19 cellular contexts compared by ENCODE assay signal in genomic region chr3:143240921-143241320, GRCh38.
DNase-seq lines count a peak whose midpoint lies in the region; ATAC-seq, FAIRE-seq and TF ChIP-seq lines count a peak whose summit lies in the region.
"Had no signal": no experiment of that assay in that cellular context is flagged by ENCODE, and none has a peak within 500 bp of the region (broad histone marks: within the 10 kb centered on the region; RNA-seq: fewer than 3 reads in every experiment).

No MANE protein-coding gene starts in this region.

- no peaks in the 10 kb centered on the region for H3K36me3 Mint-ChIP-seq in nephron (ENCODE audit: low read depth)
- H3K36me3 Mint-ChIP-seq: CD4-positive, alpha-beta memory T cell had no signal

- H3K9me3 Mint-ChIP-seq in nephron, result peaks cover 4% of the 10 kb centered on the region

- H3K27me3 Mint-ChIP-seq in nephron (ENCODE audit: low read depth), result peaks cover 4% of the 10 kb centered on the region
- H3K27me3 Mint-ChIP-seq: B cell; CD4-positive, alpha-beta memory T cell had no signal

- H3K36me3 ChIP-seq in adipocyte (ENCODE audit: control insufficient read depth, insufficient read depth, low read length, severe bottlenecking) (no peaks in the 10 kb centered on the region), tibial nerve (no peaks in the 10 kb centered on the region)
- H3K36me3 ChIP-seq: MG63, SJSA1 had no signal

- no peak overlapping the region for H3K9ac ChIP-seq in adipocyte (ENCODE audit: low read length)

- DNase-seq in EH (ENCODE audit: low read depth) (peak; percentile 25), adipocyte (ENCODE audit: low read depth) (peak; percentile 15), fibroblast of peridontal ligament (ENCODE audit: extremely low read depth) (peak; percentile 31), tibial nerve (ENCODE audit: low spot score in 2 of 2) (no peak), urothelium cell line (ENCODE audit: low spot score) (no peak)
- DNase-seq: ACHN; Calu3; CD4-positive, alpha-beta memory T cell; MG63; NCI-H1092 treated with DMSO at 0.1 percent for 48 hours; NCI-H2081 treated with DMSO at 0.1 percent for 48 hours; NCI-H524; PC-9 had no signal

- H3K27ac Mint-ChIP-seq in nephron, result peak overlapping the region; percentile 41 to 85 (median 63)
- H3K27ac Mint-ChIP-seq: B cell; CD4-positive, alpha-beta memory T cell had no signal

- H3K27me3 ChIP-seq in adipocyte (replicated peaks; ENCODE audit: control insufficient read depth, insufficient read depth, low read length) (no peaks in the 10 kb centered on the region), tibial nerve (no peaks in the 10 kb centered on the region)
- H3K27me3 ChIP-seq: MG63, SJSA1 had no signal

- WGBS in tibial nerve, 2 donors, result 53 to 54% methylated on average over 4 of the region's 4 CpGs

- H3K27ac ChIP-seq in tibial nerve, result no peak overlapping the region
- H3K27ac ChIP-seq: PC-9, SJSA1 had no signal

- H3K4me1 Mint-ChIP-seq in nephron, result peaks cover 53% of the 10 kb centered on the region
- H3K4me1 Mint-ChIP-seq: CD4-positive, alpha-beta memory T cell had no signal

- H3K4me3 ChIP-seq in adipocyte (ENCODE audit: low read length) (no peak overlapping the region), tibial nerve (no peak overlapping the region)
- H3K4me3 ChIP-seq: MG63, PC-9, SJSA1 had no signal

- H3K4me3 Mint-ChIP-seq in nephron, result no peak overlapping the region
- H3K4me3 Mint-ChIP-seq: B cell; CD4-positive, alpha-beta memory T cell had no signal

- no peaks in the 10 kb centered on the region for H3K9me3 ChIP-seq in adipocyte (ENCODE audit: control insufficient read depth, low read length)
- no peaks in the 10 kb centered on the region for H3K9me3 ChIP-seq in tibial nerve
- H3K9me3 ChIP-seq: MG63, SJSA1 had no signal

- ATAC-seq in GM18873 (IDR thresholded peaks at IDR 0.05; ENCODE audit: low FRiP score, unreplicated experiment) (no peak), GM21576 (IDR thresholded peaks at IDR 0.05; ENCODE audit: unreplicated experiment) (no peak)

- TF ChIP-seq CTCF in nephron (IDR thresholded peaks at IDR 0.05; ENCODE audit: unreplicated experiment in 3 of 3), result no peak
- no peak for TF ChIP-seq CTCF in tibial nerve (IDR thresholded peaks at IDR 0.05)

- FAIRE-seq in urothelium cell line (lab: Jason Lieb, UNC), result no peak
- FAIRE-seq: H1 had no signal

- H3K4me1 ChIP-seq in adipocyte (ENCODE audit: control insufficient read depth, insufficient read depth, low read length) (peaks cover 16% of the 10 kb centered on the region), tibial nerve (no peaks in the 10 kb centered on the region)

- TF ChIP-seq EP300 in tibial nerve (IDR thresholded peaks at IDR 0.05), result no peak

- TF ChIP-seq POLR2A in tibial nerve (IDR thresholded peaks at IDR 0.05), result no peak

Comparison
In these comparisons a context has a peak if more than half of its experiments do, and no peak if none do; other contexts are left out.
1. DNase-seq: peak in EH (single experiment), adipocyte (single experiment) and fibroblast of peridontal ligament (single experiment); none in tibial nerve (0 of 2) and urothelium cell line (single experiment).